Comparison of ENCODE assay signal across 10 cellular contexts in genomic region chr11:74331000-74331399, GRCh38. TPM values are rescaled to one million over a fixed set of nuclear protein-coding genes. Genes with fewer than 3 reads are reported as not detected.
DNase-seq lines count a peak whose midpoint lies in the region; ATAC-seq and TF ChIP-seq lines count a peak whose summit lies in the region.
"Not testable (repeated sequence)": the region's sequence is repeated elsewhere in the genome, so short reads cannot be mapped to it uniquely, and the experiment has no call there.
"Had no signal": no experiment of that assay in that cellular context is flagged by ENCODE, and none has a peak within 500 bp of the region (broad histone marks: within the 10 kb centered on the region; RNA-seq: fewer than 3 reads in every experiment).

No MANE protein-coding gene starts in this region.

- not testable (repeated sequence) for H2BK120ac ChIP-seq in IMR-90 (ENCODE audit: low read depth, low read length)

- H3K27me3 Mint-ChIP-seq in chondrocyte (ENCODE audit: low read depth); osteocyte (ENCODE audit: unreplicated experiment): not testable (repeated sequence)

- in situ Hi-C loops in IMR-90 (cut with MboI; ENCODE audit: low sequenced_read_pairs), result not testable (repeated sequence)

- peaks cover 56% of the 10 kb centered on the region for H3K4me1 Mint-ChIP-seq in chondrocyte (ENCODE audit: low read depth)
- H3K4me1 Mint-ChIP-seq in osteocyte (ENCODE audit: unreplicated experiment), result peaks cover 53% of the 10 kb centered on the region

- not testable (repeated sequence) for H2AK5ac ChIP-seq in IMR-90 (ENCODE audit: low read depth, low read length)

- peaks cover 12% of the 10 kb centered on the region; the same call in 1 of the 2 replicates for H3K9me1 ChIP-seq in IMR-90 (ENCODE audit: insufficient read depth, low read length)

- H2BK5ac ChIP-seq in IMR-90 (ENCODE audit: low read depth, low read length, poor library complexity, severe bottlenecking), result not testable (repeated sequence)

- not testable (repeated sequence) for H3K36me3 ChIP-seq in IMR-90 (ENCODE audit: control insufficient read depth, insufficient read depth, low read length); ascending aorta; thyroid gland

- peak overlapping the region; percentile 88; the same call in 1 of the 2 replicates for H2BK20ac ChIP-seq in IMR-90 (ENCODE audit: low read depth, low read length)

- TF ChIP-seq CTCF in IMR-90 (conservative IDR thresholded peaks at IDR 0.05; ENCODE audit: low read depth, low read length); ascending aorta (IDR thresholded peaks at IDR 0.05); chondrocyte (IDR thresholded peaks at IDR 0.05); osteocyte (IDR thresholded peaks at IDR 0.05); thyroid gland (IDR thresholded peaks at IDR 0.05): not testable (repeated sequence)

- H3K23ac ChIP-seq in IMR-90 (ENCODE audit: low read depth, low read length), result not testable (repeated sequence)

- H3K79me1 ChIP-seq in IMR-90 (ENCODE audit: low read depth in 1 of 2, low read length in 2 of 2), result not testable (repeated sequence)

- H2AFZ ChIP-seq in IMR-90 (replicated peaks; ENCODE audit: low read length, poor library complexity), result not testable (repeated sequence)

- ATAC-seq in IMR-90 (ENCODE audit: low read depth), result not testable (repeated sequence)

- not testable (repeated sequence) for H3K4me2 ChIP-seq in IMR-90 (ENCODE audit: low read depth, low read length)

- peak overlapping the region; percentile 35; the same call in 1 of the 2 replicates for H3K4ac ChIP-seq in IMR-90 (ENCODE audit: low read depth, low read length)

- H3K14ac ChIP-seq in IMR-90 (replicated peaks; ENCODE audit: low read depth, low read length), result not testable (repeated sequence)

- H3K56ac ChIP-seq in IMR-90 (ENCODE audit: extremely low read depth, insufficient read depth, low read length), result not testable (repeated sequence)

- H3K36me3 Mint-ChIP-seq in chondrocyte (ENCODE audit: low read depth), result not testable (repeated sequence)
- H3K36me3 Mint-ChIP-seq in osteocyte (ENCODE audit: unreplicated experiment), result peaks cover 18% of the 10 kb centered on the region

- peaks cover 15% of the 10 kb centered on the region for H3K4me1 ChIP-seq in IMR-90 (ENCODE audit: control insufficient read depth, insufficient read depth, low read length)
- H3K4me1 ChIP-seq in ascending aorta, result peaks cover 8 to 20% of the 10 kb centered on the region in 2 donors
- H3K4me1 ChIP-seq in thyroid gland, result peaks cover 27 to 44% of the 10 kb centered on the region in 2 donors

- H4K8ac ChIP-seq in IMR-90 (ENCODE audit: low read depth in 2 of 2, low read length in 2 of 2), result not testable (repeated sequence)

- H4K20me1 ChIP-seq in IMR-90 (ENCODE audit: insufficient read depth, low read length), result not testable (repeated sequence)

- not testable (repeated sequence) for H3K9ac ChIP-seq in IMR-90 (ENCODE audit: low read depth, low read length)

- not testable (repeated sequence) for H2AK9ac ChIP-seq in IMR-90 (replicated peaks; ENCODE audit: low read depth, low read length, poor library complexity)

- BruUV-seq in IMR-90 (replicated peaks; lab: Mats Ljungman, UMichigan), result not testable (repeated sequence)

- H3K9me3 ChIP-seq in IMR-90 (ENCODE audit: control insufficient read depth, insufficient read depth, low read length); ascending aorta; thyroid gland: not testable (repeated sequence)

- H3K27ac ChIP-seq in IMR-90 (ENCODE audit: insufficient read depth, low read length), result not testable (repeated sequence)
- H3K27ac ChIP-seq in ascending aorta (peak overlapping the region; percentile 21 to 51), thyroid gland (peak overlapping the region; percentile 23 to 70 (median 53))

- DNase-seq in IMR-90; ascending aorta (ENCODE audit: low spot score in 2 of 2); chondrocyte (ENCODE audit: low spot score); osteocyte (ENCODE audit: extremely low spot score, unreplicated experiment); thyroid gland: not testable (repeated sequence)
- peak; percentile 59 for DNase-seq in dermis blood vessel endothelial cell

- H4K5ac ChIP-seq in IMR-90 (ENCODE audit: low read depth, low read length), result not testable (repeated sequence)

- POLR2A ChIA-PET in IMR-90 (lab: Charles Lee; ENCODE audit: unreplicated experiment), result not testable (repeated sequence)

- not testable (repeated sequence) for H3K4me3 Mint-ChIP-seq in chondrocyte (ENCODE audit: unreplicated experiment); osteocyte (ENCODE audit: unreplicated experiment)

- TF ChIP-seq POLR2A in IMR-90 (IDR thresholded peaks at IDR 0.05; ENCODE audit: low read depth, low read length); thyroid gland (IDR thresholded peaks at IDR 0.05): not testable (repeated sequence)

- not testable (repeated sequence) for H4K91ac ChIP-seq in IMR-90 (ENCODE audit: insufficient read depth, low read depth, low read length)

- TF ChIP-seq RAD21 in IMR-90 (IDR thresholded peaks at IDR 0.05; ENCODE audit: low read length), result not testable (repeated sequence)

- CTCF ChIA-PET in IMR-90 (lab: Yijun Ruan, JAX), result not testable (repeated sequence)

- dilution Hi-C loops in IMR-90 (cut with HindIII; ENCODE audit: low sequenced_read_pairs, unreplicated experiment), result not testable (repeated sequence)

- H3K18ac ChIP-seq in IMR-90 (ENCODE audit: low read depth, low read length), result not testable (repeated sequence)

- H3K4me3 ChIP-seq in IMR-90 (ENCODE audit: insufficient read depth, low read depth, low read length); ascending aorta; thyroid gland (replicated peaks in 1 of 3): not testable (repeated sequence)

- intact Hi-C loops in IMR-90 (cut with micrococcal nuclease); ascending aorta (cut with DNase I); thyroid gland (cut with DNase I): not testable (repeated sequence)

- WGBS in IMR-90 (ENCODE audit: extremely low coverage in 2 of 2, insufficient read length in 1 of 2), 2 experiments, result no CpG with 5 or more reads among the region's 6 CpGs
- 81 to 88% methylated on average over 6 of the region's 6 CpGs for WGBS in thyroid gland, 2 donors

- H3K27ac Mint-ChIP-seq in chondrocyte (ENCODE audit: unreplicated experiment), result peak overlapping the region; percentile 10
- peak overlapping the region; percentile 73 for H3K27ac Mint-ChIP-seq in osteocyte (ENCODE audit: unreplicated experiment)

- H2BK15ac ChIP-seq in IMR-90 (ENCODE audit: low read depth, low read length), result not testable (repeated sequence)

- not testable (repeated sequence) for H3K9me3 Mint-ChIP-seq in chondrocyte (ENCODE audit: low read depth); osteocyte (ENCODE audit: unreplicated experiment)

- not testable (repeated sequence) for H3K27me3 ChIP-seq in IMR-90 (ENCODE audit: control insufficient read depth, insufficient read depth, low read length); ascending aorta; thyroid gland

RNA-seq across cellular contexts. Expression of gene P4HA3, which starts 19.6 kb away (rescaled TPM):
- total RNA-seq in IMR-90 (2012; rRNA removed) (2.8 and 2.9 TPM in 2 replicates), ascending aorta (2.1 TPM), chondrocyte (10.9 to 16.6 TPM (median 12.5 TPM) in 3 replicates), dermis blood vessel endothelial cell (19.2 and 37.4 TPM in 2 replicates), osteocyte (6.1 and 6.4 TPM in 2 replicates), thyroid gland (1 to 10 TPM; 1.6 to 4.3 (median 2.7) TPM)
- 4.9 and 5.7 TPM in 2 replicates for polyA plus RNA-seq in IMR-90 (2012; rRNA removed)
- polyA plus RNA-seq in IMR-90 (2012; cell fraction: cytosol; rRNA removed), result 4.4 and 4.5 TPM in 2 replicates
- 2.0 and 4.4 TPM in 2 replicates for polyA plus RNA-seq in IMR-90 (2012; cell fraction: nucleus; rRNA removed; ENCODE audit: low replicate concordance)
- total RNA-seq: Calu3; CD4-positive, alpha-beta memory T cell; GM23338; H9 had no signal
- polyA plus RNA-seq: CD4-positive, alpha-beta memory T cell had no signal
